ENCODE assay signal across 3 cellular contexts in genomic region chr10:43384252-43385221, GRCh38.
TF ChIP-seq lines count a peak whose summit lies in the region.

No MANE protein-coding gene starts in this region.

TF ChIP-seq in SK-N-SH treated with all-trans-retinoic acid at 6 μM for 48 hours, 23 proteins besides CTCF, POLR2A, EP300 and RAD21:
- no peak for TF ChIP-seq BACH2 (CRISPR knock-in tag; IDR thresholded peaks at IDR 0.05; ENCODE audit: borderline replicate concordance)
- TF ChIP-seq CREB5 (CRISPR knock-in tag; IDR thresholded peaks at IDR 0.05; ENCODE audit: low read depth) = no peak

TF ChIP-seq in SK-N-SH, 30 proteins besides CTCF, POLR2A, EP300 and RAD21 (continued from another document):
- TF ChIP-seq POLR2AphosphoS5 (IDR thresholded peaks at IDR 0.05; ENCODE audit: low read depth, low read length) (no peak; the same call in 1 of the 2 replicates), REST (IDR thresholded peaks at IDR 0.05; ENCODE audit: low read depth, low read length) (no peak), IRF3 (IDR thresholded peaks at IDR 0.05; ENCODE audit: low read depth, low read length) (no peak), TCF12 (IDR thresholded peaks at IDR 0.05) (no peak), SIN3A (IDR thresholded peaks at IDR 0.05; ENCODE audit: borderline replicate concordance, low read depth, low read length) (no peak), GATA2 (CRISPR knock-in tag; IDR thresholded peaks at IDR 0.05) (no peak), CHD2 (IDR thresholded peaks at IDR 0.05; ENCODE audit: low read length, partially characterized antibody) (no peak), NRF1 (IDR thresholded peaks at IDR 0.05; ENCODE audit: low read depth, low read length) (no peak), FOXM1 (IDR thresholded peaks at IDR 0.05; ENCODE audit: low read depth) (no peak), RXRA (IDR thresholded peaks at IDR 0.05; ENCODE audit: borderline replicate concordance, low read depth) (no peak), RFX5 (IDR thresholded peaks at IDR 0.05; ENCODE audit: low read length) (no peak), MAX (IDR thresholded peaks at IDR 0.05; ENCODE audit: low read depth) (no peak)

TF ChIP-seq in endothelial cell of umbilical vein, 7 proteins besides CTCF, POLR2A, EP300 and RAD21:
- TF ChIP-seq GATA2 (IDR thresholded peaks at IDR 0.05; ENCODE audit: insufficient read depth, insufficient read length, low read depth, low read length) (no peak), MAX (IDR thresholded peaks at IDR 0.05; ENCODE audit: insufficient read depth, insufficient read length) (no peak), POLR2AphosphoS5 (IDR thresholded peaks at IDR 0.05; ENCODE audit: insufficient read depth, low read depth, low read length) (peak; percentile 62)
TF ChIP-seq in endothelial cell of umbilical vein: peak in this region for 1.
